ENCODE assay signal across 8 cellular contexts in genomic region chr12:56688129-56688845, GRCh38. TPM values are rescaled to one million over a fixed set of nuclear protein-coding genes. Genes with fewer than 3 reads are reported as not detected.
DNase-seq lines count a peak whose midpoint lies in the region; TF ChIP-seq lines count a peak whose summit lies in the region.

Gene PTGES3 (minus strand): TSS chr12:56688284. CDS start chr12:56687999, 285 bp downstream.

- no peaks in the 10 kb centered on the region for H3K9me2 ChIP-seq in MM.1S (replicated peaks; ENCODE audit: insufficient read depth, low read length)

- H3K4me2 ChIP-seq in MM.1S (ENCODE audit: low read depth, low read length): peak within 1 kb of the TSS; percentile 76

- H3K4me3 ChIP-seq in HAP-1 (peak within 1 kb of the TSS; percentile 98), MM.1S (ENCODE audit: low read length) (peak within 1 kb of the TSS; percentile 97), fibroblast of villous mesenchyme (ENCODE audit: low read depth, low read length) (peak within 1 kb of the TSS; percentile 98), stomach smooth muscle (ENCODE audit: low read length in 2 of 2) (peak within 1 kb of the TSS; percentile 99 to 100)

- no peak for TF ChIP-seq CTCF in MM.1S (IDR thresholded peaks at IDR 0.05; ENCODE audit: low read length)
- no peak for TF ChIP-seq CTCF in fibroblast of villous mesenchyme (IDR thresholded peaks at IDR 0.05; ENCODE audit: insufficient read depth, low read depth, low read length)
- no peak for TF ChIP-seq CTCF in neural crest cell (conservative IDR thresholded peaks at IDR 0.05)

- H3K9ac ChIP-seq in ES-I3 (ENCODE audit: low read depth, low read length): peak within 1 kb of the TSS; percentile 99
- H3K9ac ChIP-seq in MM.1S (ENCODE audit: low read length): peak within 1 kb of the TSS; percentile 100
- H3K9ac ChIP-seq in stomach smooth muscle (ENCODE audit: low read length in 2 of 2): peak within 1 kb of the TSS; percentile 99 to 100

- H3K9me3 ChIP-seq in ES-I3 (ENCODE audit: control insufficient read depth, insufficient read depth, low read length) (no peaks in the 10 kb centered on the region), HAP-1 (no peaks in the 10 kb centered on the region), MM.1S (replicated peaks; ENCODE audit: insufficient read depth, low read length) (no peaks in the 10 kb centered on the region), stomach smooth muscle (ENCODE audit: control insufficient read depth in 2 of 2, low read length in 2 of 2) (no peaks in the 10 kb centered on the region)

- peaks cover 43% of the 10 kb centered on the region for H3K79me2 ChIP-seq in MM.1S (ENCODE audit: low read length)

- peak within 1 kb of the TSS; percentile 99 for H3K27ac ChIP-seq in MM.1S (ENCODE audit: low read length)
- peak within 1 kb of the TSS; percentile 99 for H3K27ac ChIP-seq in stomach smooth muscle (ENCODE audit: low read length)

- DNase-seq in HAP-1 (ENCODE audit: low spot score in 2 of 2) (peak; percentile 98 to 99), MM.1S (peak; percentile 99), SIG-M5 (lab: John Stamatoyannopoulos, UW) (peak; percentile 100), activated gamma-delta T cell (lab: John Stamatoyannopoulos, UW) (peak; percentile 96), fibroblast of villous mesenchyme (ENCODE audit: low read depth) (peak; percentile 99), neural crest cell (ENCODE audit: low read depth, low spot score) (peak; percentile 98)

- peak within 1 kb of the TSS; percentile 99 for H3K27ac Mint-ChIP-seq in neural crest cell (ENCODE audit: unreplicated experiment)

- peaks cover 19% of the 10 kb centered on the region for H3K36me3 Mint-ChIP-seq in neural crest cell (ENCODE audit: low read depth)

- no peaks in the 10 kb centered on the region; the same call in 1 of the 2 replicates for H4K20me1 ChIP-seq in MM.1S (ENCODE audit: insufficient read depth, low read length)

- H3K4me3 Mint-ChIP-seq in neural crest cell: peak within 1 kb of the TSS; percentile 100

- H3K36me3 ChIP-seq in ES-I3 (ENCODE audit: insufficient read depth, low read length): no peaks in the 10 kb centered on the region
- H3K36me3 ChIP-seq in HAP-1 (replicated peaks): peaks cover 30% of the 10 kb centered on the region
- peaks cover 3% of the 10 kb centered on the region; the same call in 1 of the 2 replicates for H3K36me3 ChIP-seq in MM.1S (replicated peaks; ENCODE audit: insufficient read depth, low read length)
- peaks cover 0 to 4% of the 10 kb centered on the region in 2 donors for H3K36me3 ChIP-seq in stomach smooth muscle (ENCODE audit: control insufficient read depth in 2 of 2, insufficient read depth in 2 of 2, low read length in 2 of 2)

- no peaks in the 10 kb centered on the region for H3K27me3 ChIP-seq in HAP-1 (ENCODE audit: low read depth)
- no peaks in the 10 kb centered on the region for H3K27me3 ChIP-seq in MM.1S (replicated peaks; ENCODE audit: insufficient read depth, low read length)
- no peaks in the 10 kb centered on the region for H3K27me3 ChIP-seq in stomach smooth muscle (ENCODE audit: control insufficient read depth in 1 of 2, insufficient read depth in 2 of 2, low read length in 2 of 2)

- peaks cover 32% of the 10 kb centered on the region for H3K4me1 Mint-ChIP-seq in neural crest cell

- in situ Hi-C loops in HAP-1 (cut with MboI; ENCODE audit: low sequenced_read_pairs): no loop called here

- H2AFZ ChIP-seq in MM.1S (ENCODE audit: low read length): peak within 1 kb of the TSS; percentile 58

- peaks cover 2% of the 10 kb centered on the region for H3K27me3 Mint-ChIP-seq in neural crest cell (ENCODE audit: low read depth)

- 0 out of 2 replicates have a peak, but pooled peaks cover 7% of the 10 kb centered on the region for H3K4me1 ChIP-seq in ES-I3 (ENCODE audit: insufficient read depth, low read length)
- H3K4me1 ChIP-seq in HAP-1: peaks cover 13% of the 10 kb centered on the region
- H3K4me1 ChIP-seq in MM.1S (ENCODE audit: low read length): no peaks in the 10 kb centered on the region
- H3K4me1 ChIP-seq in stomach smooth muscle (ENCODE audit: control insufficient read depth, insufficient read depth, low read length): peaks cover 14% of the 10 kb centered on the region

- H3F3A ChIP-seq in MM.1S (ENCODE audit: insufficient read depth, low read length): peaks cover 57% of the 10 kb centered on the region

- H3K9me3 Mint-ChIP-seq in neural crest cell: no peaks in the 10 kb centered on the region

RNA-seq across cellular contexts. Expression of gene PTGES3, which starts in this region (rescaled TPM):
- total RNA-seq in fibroblast of villous mesenchyme (62.5 and 96.7 TPM in 2 replicates), neural crest cell (282 and 284 TPM in 2 replicates)

Comparison
In these comparisons a context has a peak if more than half of its experiments do, and no peak if none do; other contexts are left out.
1. Peak in every context shown above with its lines: DNase-seq, H3K4me3 ChIP-seq and H3K27ac ChIP-seq.